Comparison of ENCODE assay signal across 2 cellular contexts in the genomic region with DNA sequence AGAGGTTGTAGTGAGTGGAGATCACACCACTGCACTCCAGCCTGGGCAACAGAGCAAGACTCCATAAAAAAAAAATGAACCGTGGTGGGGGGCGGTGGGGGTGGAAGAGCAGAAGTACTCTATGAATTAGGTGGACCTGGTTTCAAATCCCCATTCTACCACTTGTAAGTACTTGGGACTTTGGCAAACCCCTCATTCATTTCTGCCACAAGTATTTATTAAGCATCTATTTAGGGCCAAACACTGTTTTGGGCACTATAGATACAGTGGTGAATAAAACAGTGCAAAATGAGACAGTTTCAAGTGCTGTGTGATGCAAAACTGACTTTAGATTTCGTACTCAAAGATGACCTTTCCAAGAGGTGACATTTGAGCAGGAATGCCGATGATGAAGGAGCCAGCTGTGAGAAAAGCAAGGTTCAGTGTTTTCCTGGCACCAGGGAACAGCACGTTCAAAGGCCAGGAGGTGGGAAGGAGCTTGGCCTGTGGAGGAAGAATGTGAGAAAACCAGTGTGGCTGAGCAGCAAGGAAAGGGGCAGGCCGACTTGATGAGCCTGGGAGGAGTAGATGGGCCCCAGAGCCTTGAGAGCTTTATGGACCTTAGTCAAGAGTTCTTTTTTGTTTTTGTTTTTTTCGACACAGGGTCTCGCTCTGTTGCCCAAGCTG.
A peak's percentile ranks its signal among the peaks of the same experiment; 100 is the strongest.
TF ChIP-seq lines count a peak whose summit lies in the region.

No MANE protein-coding gene starts in this region.

TF ChIP-seq in K562, 482 proteins besides CTCF, POLR2A, EP300 and RAD21:
- TF ChIP-seq FOXK1 (CRISPR knock-in tag; IDR thresholded peaks at IDR 0.05; ENCODE audit: borderline replicate concordance): no peak
- 0 out of 2 replicates have a peak, but pooled peaks have one; percentile 1 for TF ChIP-seq ZNF121 (CRISPR knock-in tag; conservative IDR thresholded peaks at IDR 0.05)
TF ChIP-seq in K562: peak in this region for 1.

TF ChIP-seq in HEK293T, 16 proteins besides CTCF, POLR2A, EP300 and RAD21:
- TF ChIP-seq ZNF384 (IDR thresholded peaks at IDR 0.05): no peak
- TF ChIP-seq FOXA1 (IDR thresholded peaks at IDR 0.05): no peak
- no peak for TF ChIP-seq BHLHE40 (IDR thresholded peaks at IDR 0.05; ENCODE audit: borderline replicate concordance)
- no peak for TF ChIP-seq HDGF (IDR thresholded peaks at IDR 0.05; ENCODE audit: borderline replicate concordance)
- no peak for TF ChIP-seq L3MBTL2 (conservative IDR thresholded peaks at IDR 0.05)
- TF ChIP-seq SUZ12 (IDR thresholded peaks at IDR 0.05): no peak
- TF ChIP-seq ELF4 (IDR thresholded peaks at IDR 0.05): no peak
- TF ChIP-seq SP1 (IDR thresholded peaks at IDR 0.05): no peak
- no peak for TF ChIP-seq LEF1 (IDR thresholded peaks at IDR 0.05; ENCODE audit: borderline replicate concordance)
